In genomic region chr5:173629628-173630027, GRCh38 we compare ENCODE assay signal across 9 cellular contexts. TPM values are rescaled to one million over a fixed set of nuclear protein-coding genes. Genes with fewer than 3 reads are reported as not detected.
DNase-seq lines count a peak whose midpoint lies in the region; ATAC-seq and TF ChIP-seq lines count a peak whose summit lies in the region.
"Had no signal": no experiment of that assay in that cellular context is flagged by ENCODE, and none has a peak within 500 bp of the region (broad histone marks: within the 10 kb centered on the region; RNA-seq: fewer than 3 reads in every experiment).

No MANE protein-coding gene starts in this region.

- DNase-seq in activated naive CD8-positive, alpha-beta T cell treated with anti-CD3 and anti-CD28 coated beads, Interleukin-2, amount 50 U/mL, for 24 hours = peak; percentile 14
- DNase-seq in activated naive CD8-positive, alpha-beta T cell treated with anti-CD3 and anti-CD28 coated beads for 36 hours = no peak
- DNase-seq in LNCaP clone FGC (ENCODE audit: low read depth) (no peak), epithelial cell of proximal tubule (ENCODE audit: low read depth) (no peak), activated gamma-delta T cell (lab: John Stamatoyannopoulos, UW) (no peak), AML-193 (lab: John Stamatoyannopoulos, UW) (no peak)
- DNase-seq in stimulated activated naive CD8-positive, alpha-beta T cell treated with anti-CD3 and anti-CD28 coated beads, Interleukin-15, Interleukin-2, amounts not matched to agents 100 U/mL and 50 U/mL, for 24 hours = peak; percentile 25
- DNase-seq in activated effector memory CD4-positive, alpha-beta T cell treated with anti-CD3 and anti-CD28 coated beads, Interleukin-2, amount 50 U/mL, for 16 hours = no peak

- H3K36me3 Mint-ChIP-seq in activated naive CD8-positive, alpha-beta T cell treated with anti-CD3 and anti-CD28 coated beads, Interleukin-2, amount 50 U/mL, for 24 hours (ENCODE audit: low read depth) = no peaks in the 10 kb centered on the region
- H3K36me3 Mint-ChIP-seq in activated naive CD8-positive, alpha-beta T cell treated with anti-CD3 and anti-CD28 coated beads for 36 hours = no peaks in the 10 kb centered on the region

- H3K4me1 Mint-ChIP-seq in activated naive CD8-positive, alpha-beta T cell treated with anti-CD3 and anti-CD28 coated beads, Interleukin-2, amount 50 U/mL, for 24 hours = no peaks in the 10 kb centered on the region
- no peaks in the 10 kb centered on the region for H3K4me1 Mint-ChIP-seq in activated naive CD8-positive, alpha-beta T cell treated with anti-CD3 and anti-CD28 coated beads for 36 hours

- TF ChIP-seq CTCF in LNCaP clone FGC (IDR thresholded peaks at IDR 0.05; ENCODE audit: control insufficient read depth, extremely low read depth, insufficient read depth) (peak; percentile 26), epithelial cell of proximal tubule (conservative IDR thresholded peaks at IDR 0.05; ENCODE audit: low read depth, low read length) (peak; percentile 58)

- no peaks in the 10 kb centered on the region for H3K9me3 Mint-ChIP-seq in activated naive CD8-positive, alpha-beta T cell treated with anti-CD3 and anti-CD28 coated beads, Interleukin-2, amount 50 U/mL, for 24 hours
- no peaks in the 10 kb centered on the region for H3K9me3 Mint-ChIP-seq in activated naive CD8-positive, alpha-beta T cell treated with anti-CD3 and anti-CD28 coated beads for 36 hours

- no peak for ATAC-seq in activated naive CD8-positive, alpha-beta T cell treated with anti-CD3 and anti-CD28 coated beads, Interleukin-2, amount 50 U/mL, for 24 hours
- ATAC-seq in stimulated activated naive CD8-positive, alpha-beta T cell treated with anti-CD3 and anti-CD28 coated beads, Interleukin-15, Interleukin-2, amounts not matched to agents 100 U/mL and 50 U/mL, for 24 hours = no peak

- no peak overlapping the region for H3K4me3 ChIP-seq in LNCaP clone FGC (ENCODE audit: low read depth, low read length)
- H3K4me3 ChIP-seq in epithelial cell of proximal tubule (ENCODE audit: low read depth, low read length) = no peak overlapping the region
- H3K4me3 ChIP-seq: ascending aorta had no signal

- H3K4me3 Mint-ChIP-seq in activated naive CD8-positive, alpha-beta T cell treated with anti-CD3 and anti-CD28 coated beads, Interleukin-2, amount 50 U/mL, for 24 hours = no peak overlapping the region
- H3K4me3 Mint-ChIP-seq in activated naive CD8-positive, alpha-beta T cell treated with anti-CD3 and anti-CD28 coated beads for 36 hours = no peak overlapping the region

- H3K27me3 Mint-ChIP-seq in activated naive CD8-positive, alpha-beta T cell treated with anti-CD3 and anti-CD28 coated beads, Interleukin-2, amount 50 U/mL, for 24 hours = peaks cover 3% of the 10 kb centered on the region
- peaks cover 7% of the 10 kb centered on the region for H3K27me3 Mint-ChIP-seq in activated naive CD8-positive, alpha-beta T cell treated with anti-CD3 and anti-CD28 coated beads for 36 hours

- H3K27ac Mint-ChIP-seq in activated naive CD8-positive, alpha-beta T cell treated with anti-CD3 and anti-CD28 coated beads, Interleukin-2, amount 50 U/mL, for 24 hours = no peak overlapping the region
- no peak overlapping the region for H3K27ac Mint-ChIP-seq in activated naive CD8-positive, alpha-beta T cell treated with anti-CD3 and anti-CD28 coated beads for 36 hours

RNA-seq across cellular contexts. Expression of gene BOD1, which starts 13.2 kb away (rescaled TPM):
- 10 to 100 TPM; 23.7 to 25.8 TPM for total RNA-seq in activated naive CD8-positive, alpha-beta T cell treated with anti-CD3 and anti-CD28 coated beads for 36 hours
- 29.8 and 45.9 TPM in 2 replicates for total RNA-seq in epithelial cell of proximal tubule

Comparison
In these comparisons a context has a peak if more than half of its experiments do, and no peak if none do; other contexts are left out.
1. DNase-seq: peak in activated naive CD8-positive, alpha-beta T cell treated with anti-CD3 and anti-CD28 coated beads, Interleukin-2, amount 50 U/mL, for 24 hours (single experiment) and stimulated activated naive CD8-positive, alpha-beta T cell treated with anti-CD3 and anti-CD28 coated beads, Interleukin-15, Interleukin-2, amounts not matched to agents 100 U/mL and 50 U/mL, for 24 hours (single experiment); none in activated naive CD8-positive, alpha-beta T cell treated with anti-CD3 and anti-CD28 coated beads for 36 hours (single experiment), LNCaP clone FGC (single experiment), epithelial cell of proximal tubule (single experiment), activated gamma-delta T cell (single experiment), activated effector memory CD4-positive, alpha-beta T cell treated with anti-CD3 and anti-CD28 coated beads, Interleukin-2, amount 50 U/mL, for 16 hours (single experiment) and AML-193 (0 of 2).